ENCODE assay signal across 8 cellular contexts in genomic region chr3:39406368-39407258, GRCh38. TPM values are rescaled to one million over a fixed set of nuclear protein-coding genes. Genes with fewer than 3 reads are reported as not detected.
A peak's percentile ranks its signal among the peaks of the same experiment; 100 is the strongest.
DNase-seq lines count a peak whose midpoint lies in the region; ATAC-seq, FAIRE-seq and TF ChIP-seq lines count a peak whose summit lies in the region.

RPSA (plus strand) TSS chr3:39406720; CDS start chr3:39407654, 934 bp downstream.

- peak within 1 kb of the TSS; percentile 82 to 89 for H3K27ac ChIP-seq in small intestine (ENCODE audit: low read depth in 1 of 2, low read length in 1 of 2)

- 1% methylated on average over 63 of the region's 63 CpGs for WGBS in small intestine, 3 donors

- FAIRE-seq in bronchial epithelial cell (lab: Jason Lieb, UNC) (no peak), small intestine (lab: Jason Lieb, UNC) (no peak)

- TF ChIP-seq CTCF in AG09309 (IDR thresholded peaks at IDR 0.05; ENCODE audit: control insufficient read depth, insufficient read depth, low read depth, low read length, missing control alignments) = no peak
- TF ChIP-seq CTCF in WI38 (IDR thresholded peaks at IDR 0.05; ENCODE audit: low read depth, low read length) = no peak; the same call in 1 of the 2 replicates
- peak; percentile 49 for TF ChIP-seq CTCF in bronchial epithelial cell (IDR thresholded peaks at IDR 0.05; ENCODE audit: insufficient read depth, low read length, severe bottlenecking)

- peak; percentile 94 for ATAC-seq in GM18909 (IDR thresholded peaks at IDR 0.05; ENCODE audit: poor library complexity, unreplicated experiment)
- ATAC-seq in HG03175 (IDR thresholded peaks at IDR 0.05; ENCODE audit: unreplicated experiment) = peak; percentile 92

- peak within 1 kb of the TSS; percentile 85 for H3K4me3 ChIP-seq in AG09309 (ENCODE audit: control insufficient read depth, low read depth, low read length)
- H3K4me3 ChIP-seq in WI38 (ENCODE audit: low read depth, low read length) = peak within 1 kb of the TSS; percentile 90
- H3K4me3 ChIP-seq in bronchial epithelial cell (ENCODE audit: low read depth, low read length) = peak within 1 kb of the TSS; percentile 80
- peak within 1 kb of the TSS; percentile 73 to 82 for H3K4me3 ChIP-seq in small intestine (ENCODE audit: low read depth in 1 of 2, low read length in 2 of 2)

- peaks cover 17% of the 10 kb centered on the region for H3K36me3 ChIP-seq in bronchial epithelial cell (ENCODE audit: control insufficient read depth, insufficient read depth, low read length)
- peaks cover 3 to 9% of the 10 kb centered on the region in 2 donors for H3K36me3 ChIP-seq in small intestine (ENCODE audit: control insufficient read depth in 2 of 2, insufficient read depth in 2 of 2, low read length in 2 of 2)

- H3K9me3 ChIP-seq in small intestine (ENCODE audit: control insufficient read depth, low read depth) = no peaks in the 10 kb centered on the region

- H3K4me1 ChIP-seq in small intestine (ENCODE audit: control insufficient read depth in 2 of 2, insufficient read depth in 1 of 2, low read depth in 1 of 2, low read length in 1 of 2) = peaks cover 0 to 4% of the 10 kb centered on the region in 2 donors

- DNase-seq in AG09309 (ENCODE audit: low read depth) = peak; percentile 88
- DNase-seq in NCI-H2227 treated with DMSO at 0.1 percent for 48 hours (lab: John Stamatoyannopoulos, UW) = peak; percentile 94
- DNase-seq in bronchial epithelial cell (ENCODE audit: low read depth) = peak; percentile 97
- DNase-seq in iPS-NIHi11 (ENCODE audit: low spot score) = peak; percentile 91
- DNase-seq in small intestine = peak; percentile 98

- H3K27me3 ChIP-seq in bronchial epithelial cell (ENCODE audit: control insufficient read depth, insufficient read depth, low read length) (no peaks in the 10 kb centered on the region), small intestine (ENCODE audit: control insufficient read depth in 2 of 2, insufficient read depth in 2 of 2, low read length in 2 of 2) (no peaks in the 10 kb centered on the region)

RNA-seq across cellular contexts. Expression of gene RPSA, which starts in this region (rescaled TPM):
- total RNA-seq in bronchial epithelial cell = 2,916 and 3,451 TPM in 2 replicates
- 1,000 to 10,000 TPM in 2 of 3 donors, 100 to 1,000 TPM in 1; 893 to 2,034 (median 1,412) TPM for polyA plus RNA-seq in small intestine

Comparison
In these comparisons a context has a peak if more than half of its experiments do, and no peak if none do; other contexts are left out.
1. Peak in every context shown above with its lines: DNase-seq, ATAC-seq, H3K4me3 ChIP-seq and H3K27ac ChIP-seq.